8 cellular contexts compared by ENCODE assay signal in genomic region chr13:60448907-60449510, GRCh38. TPM values are rescaled to one million over a fixed set of nuclear protein-coding genes. Genes with fewer than 3 reads are reported as not detected.
A peak's percentile ranks its signal among the peaks of the same experiment; 100 is the strongest.
DNase-seq lines count a peak whose midpoint lies in the region; ATAC-seq and TF ChIP-seq lines count a peak whose summit lies in the region.

No MANE protein-coding gene starts in this region.

- H3K18ac ChIP-seq in neuronal stem cell (ENCODE audit: low read length): no peak overlapping the region

- no peaks in the 10 kb centered on the region for H3K79me1 ChIP-seq in neuronal stem cell (ENCODE audit: low read depth, low read length)

- H3K4me3 ChIP-seq in neuronal stem cell (ENCODE audit: low read length in 2 of 2): no peak overlapping the region

- TF ChIP-seq POLR2A in erythroblast (IDR thresholded peaks at IDR 0.05; ENCODE audit: low read length): no peak

- H3K4me1 Mint-ChIP-seq in activated T-cell treated with anti-CD3 and anti-CD28 coated beads, Interleukin-2, amount 50 U/mL, for 4 hours (ENCODE audit: low read depth): no peaks in the 10 kb centered on the region

- H3K27me3 ChIP-seq in neuronal stem cell (ENCODE audit: control insufficient read depth in 3 of 3, insufficient read depth in 3 of 3, low read depth in 1 of 3, low read length in 3 of 3): no peaks in the 10 kb centered on the region

- H3K4ac ChIP-seq in neuronal stem cell (ENCODE audit: low read length): no peak overlapping the region

- no peak overlapping the region for H2AFZ ChIP-seq in neuronal stem cell (ENCODE audit: low read length)

- H3K36me3 ChIP-seq in neuronal stem cell (replicated peaks in 1 of 2; ENCODE audit: control insufficient read depth in 2 of 2, insufficient read depth in 2 of 2, low read length in 2 of 2): no peaks in the 10 kb centered on the region

- H3K4me3 Mint-ChIP-seq in activated T-cell treated with anti-CD3 and anti-CD28 coated beads, Interleukin-2, amount 50 U/mL, for 4 hours: no peak overlapping the region

- no peak overlapping the region for H2AK5ac ChIP-seq in neuronal stem cell (ENCODE audit: low read depth, low read length)

- H3K27me3 Mint-ChIP-seq in activated T-cell treated with anti-CD3 and anti-CD28 coated beads, Interleukin-2, amount 50 U/mL, for 4 hours (ENCODE audit: low read depth): no peaks in the 10 kb centered on the region

- no peak overlapping the region for H3K14ac ChIP-seq in neuronal stem cell (ENCODE audit: low read length)

- peaks cover 7% of the 10 kb centered on the region for H3K36me3 Mint-ChIP-seq in activated T-cell treated with anti-CD3 and anti-CD28 coated beads, Interleukin-2, amount 50 U/mL, for 4 hours (ENCODE audit: insufficient read depth)

- H3K9ac ChIP-seq in neuronal stem cell (ENCODE audit: low read depth, low read length, poor library complexity): no peak overlapping the region

- peaks cover 0 to 4% of the 10 kb centered on the region in 2 donors for H3K9me3 ChIP-seq in neuronal stem cell (replicated peaks in 1 of 2; ENCODE audit: control insufficient read depth in 2 of 2, insufficient read depth in 1 of 2, low read depth in 1 of 2, low read length in 2 of 2)

- no peak overlapping the region for H2BK120ac ChIP-seq in neuronal stem cell (ENCODE audit: low read depth, low read length)

- H2BK12ac ChIP-seq in neuronal stem cell (ENCODE audit: low read length): no peak overlapping the region

- no peak overlapping the region for H3K23ac ChIP-seq in neuronal stem cell (ENCODE audit: low read depth, low read length, poor library complexity)

- no CpG with 5 or more reads among the region's 2 CpGs for WGBS in neuronal stem cell (ENCODE audit: extremely low coverage in 2 of 2, insufficient read length in 2 of 2, insufficient replicate concordance in 1 of 2), 2 donors

- H2BK5ac ChIP-seq in neuronal stem cell (ENCODE audit: low read length): no peak overlapping the region

- DNase-seq in ELR (ENCODE audit: low read depth) (peak; percentile 61), HPDE6-E6E7 (ENCODE audit: extremely low spot score) (peak; percentile 17), RPMI8226 (peak; percentile 25), erythroblast (lab: John Stamatoyannopoulos, UW) (peak; percentile 51 to 74), neuronal stem cell (ENCODE audit: low spot score) (peak; percentile 27)
- no peak for DNase-seq in activated T-cell treated with anti-CD3 and anti-CD28 coated beads, Interleukin-2, amount 50 U/mL, for 1 hour
- no peak for DNase-seq in activated T-cell treated with anti-CD3 and anti-CD28 coated beads, Interleukin-2, amount 50 U/mL, for 4 hours

- H3K4me1 ChIP-seq in neuronal stem cell (ENCODE audit: control insufficient read depth in 2 of 2, insufficient read depth in 1 of 2, low read depth in 1 of 2, low read length in 2 of 2): no peaks in the 10 kb centered on the region

- peak; percentile 73 for ATAC-seq in GM19467 (IDR thresholded peaks at IDR 0.05; ENCODE audit: unreplicated experiment)
- ATAC-seq in activated T-cell treated with anti-CD3 and anti-CD28 coated beads, Interleukin-2, amount 50 U/mL, for 4 hours: no peak

- H3K27ac ChIP-seq in neuronal stem cell (replicated peaks; ENCODE audit: low read length): no peak overlapping the region

- no peak overlapping the region for H3K4me2 ChIP-seq in neuronal stem cell (ENCODE audit: insufficient read depth, low read length, poor library complexity, severe bottlenecking)

- no peak overlapping the region for H4K91ac ChIP-seq in neuronal stem cell (ENCODE audit: low read depth, low read length, poor library complexity)

- H4K8ac ChIP-seq in neuronal stem cell (ENCODE audit: low read depth, low read length): no peak overlapping the region

- H2BK15ac ChIP-seq in neuronal stem cell (ENCODE audit: low read length): no peak overlapping the region

- H3K9me3 Mint-ChIP-seq in activated T-cell treated with anti-CD3 and anti-CD28 coated beads, Interleukin-2, amount 50 U/mL, for 4 hours: no peaks in the 10 kb centered on the region

RNA-seq across cellular contexts. Expression of gene TDRD3, which starts 52.0 kb away (rescaled TPM):
- polyA plus RNA-seq in neuronal stem cell (2013, experiment 1 of 2): 20.1 TPM
- 20.7 TPM for polyA plus RNA-seq in neuronal stem cell (2013, experiment 2 of 2)
- total RNA-seq in activated T-cell treated with anti-CD3 and anti-CD28 coated beads, Interleukin-2, amount 50 U/mL, for 4 hours: 10 to 100 TPM; 14.3 to 16.0 (median 15.1) TPM

Comparison
In these comparisons a context has a peak if more than half of its experiments do, and no peak if none do; other contexts are left out.
1. DNase-seq: peak in ELR (single experiment), HPDE6-E6E7 (single experiment), RPMI8226 (single experiment), erythroblast (2 of 2) and neuronal stem cell (single experiment); none in activated T-cell treated with anti-CD3 and anti-CD28 coated beads, Interleukin-2, amount 50 U/mL, for 1 hour (single experiment) and activated T-cell treated with anti-CD3 and anti-CD28 coated beads, Interleukin-2, amount 50 U/mL, for 4 hours (single experiment).